Comparison of ENCODE assay signal across 15 cellular contexts in genomic region chr6:44932651-44933091, GRCh38.
A peak's percentile ranks its signal among the peaks of the same experiment; 100 is the strongest.
DNase-seq lines count a peak whose midpoint lies in the region; ATAC-seq and TF ChIP-seq lines count a peak whose summit lies in the region.
"Had no signal": no experiment of that assay in that cellular context is flagged by ENCODE, and none has a peak within 500 bp of the region (broad histone marks: within the 10 kb centered on the region; RNA-seq: fewer than 3 reads in every experiment).

No MANE protein-coding gene starts in this region.

- WGBS in esophagus muscularis mucosa: 87% methylated on average over 7 of the region's 7 CpGs

- peak; percentile 70 to 71 for ATAC-seq in natural killer cell treated with Interleukin-12 subunit alpha and Interleukin-12 subunit beta and Interleukin-15 and Interleukin-18, amount 100 ng/mL, for 72 hours
- ATAC-seq in GM19328 (IDR thresholded peaks at IDR 0.05; ENCODE audit: unreplicated experiment) (no peak), GM21737 (IDR thresholded peaks at IDR 0.05; ENCODE audit: unreplicated experiment) (no peak), HG02852 (IDR thresholded peaks at IDR 0.05; ENCODE audit: unreplicated experiment) (no peak)
- ATAC-seq: stimulated activated memory B cell treated with anti-CD40 and anti-IgM and Interleukin-4, amounts not matched to agents 10 μg/mL and 1 μg/mL and 100 μg/mL, for 72 hours had no signal

- no peaks in the 10 kb centered on the region for H3K9me3 ChIP-seq in esophagus muscularis mucosa
- H3K9me3 ChIP-seq: BLaER1, HAP-1 had no signal

- no peak for TF ChIP-seq CTCF in esophagus muscularis mucosa (IDR thresholded peaks at IDR 0.05)

- no peak for TF ChIP-seq POLR2A in esophagus muscularis mucosa (IDR thresholded peaks at IDR 0.05; ENCODE audit: low read depth)

- no peaks in the 10 kb centered on the region for H3K4me1 ChIP-seq in esophagus muscularis mucosa
- H3K4me1 ChIP-seq: BLaER1, HAP-1 had no signal

- H3K36me3 ChIP-seq in esophagus muscularis mucosa: no peaks in the 10 kb centered on the region
- H3K36me3 ChIP-seq: BLaER1, HAP-1 had no signal

- peak overlapping the region; percentile 89 to 90 for H3K27ac Mint-ChIP-seq in natural killer cell treated with Interleukin-12 subunit alpha and Interleukin-12 subunit beta and Interleukin-15 and Interleukin-18, amount 100 ng/mL, for 72 hours
- H3K27ac Mint-ChIP-seq: stimulated activated memory B cell treated with anti-CD40 and anti-IgM and Interleukin-4, amounts not matched to agents 10 μg/mL and 1 μg/mL and 100 μg/mL, for 72 hours had no signal

- intact Hi-C loops in esophagus muscularis mucosa (cut with DNase I): no loop called here

- H3K27me3 ChIP-seq in esophagus muscularis mucosa: no peaks in the 10 kb centered on the region
- H3K27me3 ChIP-seq: BLaER1 had no signal

- H3K27me3 Mint-ChIP-seq in natural killer cell treated with Interleukin-12 subunit alpha and Interleukin-12 subunit beta and Interleukin-15 and Interleukin-18, amount 100 ng/mL, for 72 hours: no peaks in the 10 kb centered on the region
- H3K27me3 Mint-ChIP-seq: stimulated activated memory B cell treated with anti-CD40 and anti-IgM and Interleukin-4, amounts not matched to agents 10 μg/mL and 1 μg/mL and 100 μg/mL, for 72 hours had no signal

- H3K9me3 Mint-ChIP-seq in natural killer cell treated with Interleukin-12 subunit alpha and Interleukin-12 subunit beta and Interleukin-15 and Interleukin-18, amount 100 ng/mL, for 72 hours: no peaks in the 10 kb centered on the region
- H3K9me3 Mint-ChIP-seq: stimulated activated memory B cell treated with anti-CD40 and anti-IgM and Interleukin-4, amounts not matched to agents 10 μg/mL and 1 μg/mL and 100 μg/mL, for 72 hours had no signal

- H3K4me3 Mint-ChIP-seq in natural killer cell treated with Interleukin-12 subunit alpha and Interleukin-12 subunit beta and Interleukin-15 and Interleukin-18, amount 100 ng/mL, for 72 hours: peak overlapping the region; percentile 95

- no peak overlapping the region for H3K27ac ChIP-seq in esophagus muscularis mucosa (replicated peaks in 1 of 4)
- H3K27ac ChIP-seq: BLaER1, VCaP had no signal

- peak overlapping the region; percentile 38 for H3K4me3 ChIP-seq in Jurkat, Clone E6-1 (ENCODE audit: low read length)
- no peak overlapping the region for H3K4me3 ChIP-seq in esophagus muscularis mucosa
- H3K4me3 ChIP-seq: BLaER1, HAP-1 had no signal

- peaks cover 6% of the 10 kb centered on the region for H3K36me3 Mint-ChIP-seq in natural killer cell treated with Interleukin-12 subunit alpha and Interleukin-12 subunit beta and Interleukin-15 and Interleukin-18, amount 100 ng/mL, for 72 hours

- peak; percentile 31 for DNase-seq in Jurkat, Clone E6-1 (ENCODE audit: low read depth, low spot score)
- DNase-seq in T-helper 22 cell (ENCODE audit: low read depth) (peak; percentile 32), esophagus muscularis mucosa (ENCODE audit: extremely low spot score) (no peak)
- DNase-seq in activated effector memory CD4-positive, alpha-beta T cell treated with anti-CD3 and anti-CD28 coated beads, Interleukin-2, amount 50 U/mL, for 16 hours: peak; percentile 77
- no peak for DNase-seq in natural killer cell treated with Interleukin-12 subunit alpha and Interleukin-12 subunit beta and Interleukin-15 and Interleukin-18, amount 100 ng/mL, for 72 hours (ENCODE audit: low spot score)
- DNase-seq: foreskin melanocyte, NCI-H1092 treated with DMSO at 0.1 percent for 48 hours, NCI-H345 had no signal

- no peak for TF ChIP-seq EP300 in esophagus muscularis mucosa (IDR thresholded peaks at IDR 0.05)

- H3K4me1 Mint-ChIP-seq in natural killer cell treated with Interleukin-12 subunit alpha and Interleukin-12 subunit beta and Interleukin-15 and Interleukin-18, amount 100 ng/mL, for 72 hours (ENCODE audit: low read depth in 2 of 2): peaks cover 21 to 44% of the 10 kb centered on the region in 2 donors
- H3K4me1 Mint-ChIP-seq: stimulated activated memory B cell treated with anti-CD40 and anti-IgM and Interleukin-4, amounts not matched to agents 10 μg/mL and 1 μg/mL and 100 μg/mL, for 72 hours had no signal

Comparison
In these comparisons a context has a peak if more than half of its experiments do, and no peak if none do; other contexts are left out.
1. DNase-seq: peak in Jurkat, Clone E6-1 (single experiment), T-helper 22 cell (single experiment) and activated effector memory CD4-positive, alpha-beta T cell treated with anti-CD3 and anti-CD28 coated beads, Interleukin-2, amount 50 U/mL, for 16 hours (single experiment); none in natural killer cell treated with Interleukin-12 subunit alpha and Interleukin-12 subunit beta and Interleukin-15 and Interleukin-18, amount 100 ng/mL, for 72 hours (single experiment) and esophagus muscularis mucosa (single experiment).
2. ATAC-seq: peak in natural killer cell treated with Interleukin-12 subunit alpha and Interleukin-12 subunit beta and Interleukin-15 and Interleukin-18, amount 100 ng/mL, for 72 hours (2 of 2); none in GM19328 (single experiment), GM21737 (single experiment) and HG02852 (single experiment).